Comparison of ENCODE assay signal across 8 cellular contexts in genomic region chr1:247078315-247079140, GRCh38.
A peak's percentile ranks its signal among the peaks of the same experiment; 100 is the strongest.
DNase-seq lines count a peak whose midpoint lies in the region; ATAC-seq and TF ChIP-seq lines count a peak whose summit lies in the region.

Gene ZNF670, minus strand, starts transcription at chr1:247078811. Its CDS starts 215 bp downstream, at chr1:247078596.

- POLR2A ChIA-PET in AG04449 (lab: Yijun Ruan, JAX), result interaction anchor here (0.6 to 1.6 kb wide), 3 partner anchors 14 to 95 kb away, joined by 3 to 4 read pairs (median 3); no protein-coding TSS in a partner anchor

- peaks cover 26% of the 10 kb centered on the region for H3K36me3 ChIP-seq in WERI-Rb-1

- DNase-seq in AG04449 (ENCODE audit: low read depth, low spot score) (peak; percentile 82), NCI-H2171 treated with DMSO at 0.1 percent for 48 hours (lab: John Stamatoyannopoulos, UW) (peak; percentile 95), WERI-Rb-1 (peak; percentile 99), cardiac fibroblast (ENCODE audit: low read depth in 2 of 2) (peak; percentile 94 to 96), iris pigment epithelial cell (ENCODE audit: low read depth) (peak; percentile 97)
- peak; percentile 89 for DNase-seq in stimulated activated CD4-positive, alpha-beta T cell treated with anti-CD3 and anti-CD28 coated beads, Interleukin-12 subunit alpha, Interleukin-12 subunit beta, amount 100 ng/mL, for 4 hours

- CTCF ChIA-PET in AG04449 (lab: Yijun Ruan, JAX), result interaction anchor here (0.7 to 3.1 kb wide), 9 partner anchors 10 to 389 kb away, joined by 3 to 27 read pairs (median 5); partner anchors contain the start of gene ZNF669

- peaks cover 3% of the 10 kb centered on the region for H3K9me3 ChIP-seq in WERI-Rb-1 (ENCODE audit: severe bottlenecking)

- peak within 1 kb of the TSS; percentile 91 for H3K4me3 ChIP-seq in AG04449 (ENCODE audit: low read depth, low read length)
- peak within 1 kb of the TSS; percentile 97 for H3K4me3 ChIP-seq in WERI-Rb-1 (ENCODE audit: low read depth, low read length)
- peak within 1 kb of the TSS; percentile 77 to 93 for H3K4me3 ChIP-seq in cardiac fibroblast (replicated peaks in 1 of 2; ENCODE audit: low read depth in 2 of 2, low read length in 2 of 2)

- H3K27me3 ChIP-seq in WERI-Rb-1 (ENCODE audit: insufficient read depth, low read depth, severe bottlenecking), result no peaks in the 10 kb centered on the region

- TF ChIP-seq CTCF in AG04449 (IDR thresholded peaks at IDR 0.05; ENCODE audit: insufficient read depth, low read length, missing control alignments) (peak; percentile 60), WERI-Rb-1 (IDR thresholded peaks at IDR 0.05; ENCODE audit: low read depth, low read length) (peak; percentile 26; the same call in 1 of the 2 replicates), cardiac fibroblast (IDR thresholded peaks at IDR 0.05; ENCODE audit: low read depth, low read length) (peak; percentile 5)

- H3K27ac ChIP-seq in WERI-Rb-1, result peak within 1 kb of the TSS; percentile 86

- ATAC-seq in GM18870 (IDR thresholded peaks at IDR 0.05; ENCODE audit: unreplicated experiment) (peak; percentile 96), HG03108 (IDR thresholded peaks at IDR 0.05; ENCODE audit: unreplicated experiment) (peak; percentile 99)

Comparison
In these comparisons a context has a peak if more than half of its experiments do, and no peak if none do; other contexts are left out.
1. Peak in every context shown above with its lines: DNase-seq, ATAC-seq, H3K4me3 ChIP-seq and H3K27ac ChIP-seq.
2. CTCF ChIP-seq: peak in every context shown above with its lines; median percentile 60 in AG04449; 26 in WERI-Rb-1; 5 in cardiac fibroblast.